ENCODE assay signal across 1 cellular context in the genomic region with DNA sequence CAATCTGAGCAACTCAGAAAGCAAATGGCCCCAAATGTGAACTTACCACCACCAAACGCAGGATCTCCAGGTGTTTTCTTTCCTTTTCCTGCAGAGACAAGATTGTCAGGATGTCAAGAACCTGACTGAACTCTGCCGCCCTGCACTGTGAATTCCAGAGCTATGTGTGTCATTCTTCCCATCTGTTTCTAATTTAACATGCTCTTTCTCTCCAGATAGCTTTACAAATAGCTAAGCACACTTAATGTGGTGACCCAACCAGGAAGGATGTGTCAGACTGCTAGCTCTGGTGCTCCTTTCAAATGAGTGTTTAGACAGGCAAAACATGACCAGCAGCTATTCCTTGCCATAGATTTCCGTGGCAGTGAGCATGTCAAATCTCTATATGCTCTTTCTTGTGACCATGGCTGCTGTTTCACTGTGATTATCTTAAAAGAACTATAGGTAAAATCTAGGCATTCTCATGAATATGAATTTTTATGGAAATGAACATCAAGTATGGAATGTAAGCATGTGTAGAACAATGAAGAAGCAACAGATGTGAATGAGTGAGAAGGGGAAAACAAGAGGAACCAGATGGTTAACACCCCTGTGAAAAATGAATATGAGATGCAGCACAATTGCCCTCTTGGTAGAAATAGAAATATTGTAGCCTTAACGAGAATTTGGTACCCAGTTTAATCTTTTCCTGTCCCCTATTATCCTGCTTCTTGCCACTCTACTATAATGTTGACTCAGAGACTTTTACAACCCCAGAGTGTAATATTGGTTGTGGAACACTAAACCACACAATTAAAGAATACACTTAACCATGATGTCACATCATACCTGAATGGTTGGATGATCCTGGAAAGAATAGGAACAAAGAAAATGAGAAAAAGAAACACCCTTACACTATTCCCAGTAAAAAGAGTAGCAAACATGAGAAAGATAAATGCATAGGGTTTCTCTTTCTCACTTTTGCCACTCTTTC.
TF ChIP-seq lines count a peak whose summit lies in the region.

No MANE protein-coding gene starts in this region.

TF ChIP-seq in H1, 55 proteins besides CTCF, POLR2A, EP300 and RAD21:
- TF ChIP-seq CHD7 (IDR thresholded peaks at IDR 0.05; ENCODE audit: insufficient replicate concordance, low read length) (no peak), HDAC2 (IDR thresholded peaks at IDR 0.05; ENCODE audit: borderline replicate concordance in 1 of 2, low read depth in 2 of 2, low read length in 2 of 2) (no peak), RNF2 (IDR thresholded peaks at IDR 0.05; ENCODE audit: borderline replicate concordance, low read depth, low read length, missing control alignments, poor library complexity, severe bottlenecking) (no peak), BCL11A (IDR thresholded peaks at IDR 0.05; ENCODE audit: low read depth in 2 of 2, low read length in 2 of 2) (no peak), RXRA (IDR thresholded peaks at IDR 0.05; ENCODE audit: insufficient read depth, low read depth, low read length) (no peak), YY1 (IDR thresholded peaks at IDR 0.05; ENCODE audit: low read depth, low read length) (no peak), EZH2 (IDR thresholded peaks at IDR 0.05; ENCODE audit: low read depth, low read length, severe bottlenecking) (no peak), CBX5 (IDR thresholded peaks at IDR 0.05; ENCODE audit: low read depth, low read length) (no peak), BACH1 (IDR thresholded peaks at IDR 0.05; ENCODE audit: low read length) (no peak)
